In the genomic region with DNA sequence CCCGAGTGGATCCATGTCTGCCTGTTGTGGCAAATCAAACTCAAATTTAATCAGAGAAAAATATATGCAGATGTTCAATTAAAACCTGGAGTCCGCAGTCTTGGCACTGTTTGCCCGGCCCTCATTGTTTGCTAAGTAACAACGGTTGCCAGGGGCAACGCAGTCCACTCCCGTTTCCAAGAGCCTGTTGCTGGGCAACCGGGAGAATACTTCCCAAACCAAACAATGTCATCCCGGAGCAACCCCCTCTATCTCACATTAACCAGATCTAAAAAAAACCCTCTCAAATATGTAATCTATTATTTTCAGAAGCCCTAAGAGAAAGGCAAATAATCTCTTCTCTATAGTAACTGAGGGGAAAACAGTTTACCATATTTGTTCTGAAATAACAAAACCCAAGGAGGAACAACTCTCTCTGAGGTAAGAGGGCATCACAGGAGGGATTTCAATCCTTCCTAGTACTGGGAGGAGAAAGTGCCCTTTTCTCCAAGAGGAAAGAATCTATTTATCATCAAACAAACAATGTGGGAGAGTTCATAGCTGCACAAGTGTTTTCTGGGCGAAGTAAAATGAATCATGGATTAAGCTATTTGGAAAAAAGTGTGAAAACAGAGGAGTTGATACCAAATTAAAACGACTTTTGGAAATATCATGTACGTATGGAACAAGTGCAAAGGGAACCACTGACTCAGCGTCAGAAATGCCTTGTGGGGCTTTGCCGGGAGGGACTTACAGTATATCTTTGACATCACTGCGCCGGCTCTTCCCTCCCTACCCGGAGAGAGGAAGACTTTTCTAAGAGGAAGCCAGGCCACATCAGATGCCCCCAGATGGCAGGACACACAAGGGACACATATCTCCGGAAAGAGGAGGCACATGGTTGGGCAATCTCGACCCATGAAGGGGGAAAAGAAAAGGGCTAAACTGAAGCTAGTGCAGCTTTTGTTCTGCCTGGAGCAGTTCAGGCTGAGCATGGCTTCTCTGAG, we compare ENCODE assay signal across 8 cellular contexts. TPM values are rescaled to one million over a fixed set of nuclear protein-coding genes. Genes with fewer than 3 reads are reported as not detected.
A peak's percentile ranks its signal among the peaks of the same experiment; 100 is the strongest.
DNase-seq lines count a peak whose midpoint lies in the region; ATAC-seq and TF ChIP-seq lines count a peak whose summit lies in the region.

No MANE protein-coding gene starts in this region.

- no peaks in the 10 kb centered on the region for H3K36me3 ChIP-seq in mesodermal cell (ENCODE audit: control insufficient read depth, insufficient read depth, low read length)
- no peaks in the 10 kb centered on the region for H3K36me3 ChIP-seq in upper lobe of right lung

- peak; percentile 69 for ATAC-seq in upper lobe of right lung

- peak; percentile 51 for DNase-seq in ELR (ENCODE audit: low read depth)
- peak; percentile 98 for DNase-seq in NCI-H1417 treated with DMSO at 0.1 percent for 48 hours (lab: John Stamatoyannopoulos, UW)
- DNase-seq in T-helper 1 cell, result peak in 3 of 5 donors; percentile 28 to 45 (median 44)
- peak; percentile 96 for DNase-seq in epithelial cell of proximal tubule (ENCODE audit: low read depth)
- DNase-seq in upper lobe of right lung, result peak; percentile 91
- DNase-seq in cortex of kidney (lab: John Stamatoyannopoulos, UW), result no peak
- no peak for DNase-seq in NK-92 treated with Interleukin-12 subunit alpha and Interleukin-12 subunit beta, amount 100 ng/mL, for 24 hours (lab: John Stamatoyannopoulos, UW)

- no peak overlapping the region for H3K4me3 ChIP-seq in epithelial cell of proximal tubule (ENCODE audit: low read depth, low read length)
- H3K4me3 ChIP-seq in mesodermal cell (ENCODE audit: extremely low read depth, insufficient read depth, low read length, poor library complexity, severe bottlenecking), result no peak overlapping the region
- no peak overlapping the region for H3K4me3 ChIP-seq in upper lobe of right lung

- TF ChIP-seq CTCF in epithelial cell of proximal tubule (conservative IDR thresholded peaks at IDR 0.05; ENCODE audit: low read depth, low read length) (no peak), upper lobe of right lung (IDR thresholded peaks at IDR 0.05) (no peak)

- H3K4me1 ChIP-seq in mesodermal cell (ENCODE audit: control insufficient read depth, insufficient read depth, low read length, poor library complexity, severe bottlenecking), result peaks cover 26% of the 10 kb centered on the region
- peaks cover 60% of the 10 kb centered on the region for H3K4me1 ChIP-seq in upper lobe of right lung

- no peaks in the 10 kb centered on the region for H3K27me3 ChIP-seq in upper lobe of right lung

- intact Hi-C loops in upper lobe of right lung (cut with DNase I), result no loop called here

- 47 to 52% methylated on average over 12 to 18 of the region's 18 CpGs for WGBS in mesodermal cell (ENCODE audit: insufficient coverage in 2 of 2), 2 experiments

- no peaks in the 10 kb centered on the region for H3K9me3 ChIP-seq in mesodermal cell (ENCODE audit: control insufficient read depth, low read length)
- no peaks in the 10 kb centered on the region for H3K9me3 ChIP-seq in upper lobe of right lung

- H3K27ac ChIP-seq in mesodermal cell (ENCODE audit: low read depth, low read length, severe bottlenecking) (peak overlapping the region; percentile 97), upper lobe of right lung (peak overlapping the region; percentile 91)

RNA-seq across cellular contexts. Expression of a gene that starts 43.3 kb away (rescaled TPM):
- total RNA-seq in epithelial cell of proximal tubule, result 2.6 and 4.2 TPM in 2 replicates
- 7.6 TPM for polyA plus RNA-seq in mesodermal cell (2013, experiment 1 of 2)
- 5.1 TPM for polyA plus RNA-seq in mesodermal cell (2013, experiment 2 of 2)
- total RNA-seq in upper lobe of right lung, result 11.7 TPM

Comparison
In these comparisons a context has a peak if more than half of its experiments do, and no peak if none do; other contexts are left out.
1. DNase-seq: peak in ELR (single experiment), NCI-H1417 treated with DMSO at 0.1 percent for 48 hours (single experiment), T-helper 1 cell (3 of 5), epithelial cell of proximal tubule (single experiment) and upper lobe of right lung (single experiment); none in cortex of kidney (single experiment) and NK-92 treated with Interleukin-12 subunit alpha and Interleukin-12 subunit beta, amount 100 ng/mL, for 24 hours (single experiment).